ENCODE assay signal across 16 cellular contexts in the genomic region with DNA sequence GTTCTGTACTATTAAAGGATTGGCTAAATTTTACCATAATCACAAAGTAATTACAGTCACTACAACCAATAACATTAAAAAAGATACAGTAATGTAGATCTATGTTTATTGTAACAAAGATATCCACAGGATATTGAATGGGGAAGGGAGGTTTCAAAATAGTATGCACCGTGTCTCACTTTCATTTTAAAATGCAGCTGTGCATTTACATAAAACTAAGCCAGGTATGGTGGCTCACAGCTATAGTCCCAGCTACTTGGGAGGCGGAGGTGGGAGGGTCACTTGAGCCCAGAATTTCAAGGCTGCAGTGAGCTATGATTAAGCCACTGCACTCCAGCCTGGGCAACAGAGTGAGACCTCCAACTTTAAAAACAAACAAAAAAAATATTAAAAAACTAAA. TPM values are rescaled to one million over a fixed set of nuclear protein-coding genes. Genes with fewer than 3 reads are reported as not detected.
DNase-seq lines count a peak whose midpoint lies in the region; ATAC-seq, FAIRE-seq and TF ChIP-seq lines count a peak whose summit lies in the region.
"Had no signal": no experiment of that assay in that cellular context is flagged by ENCODE, and none has a peak within 500 bp of the region (broad histone marks: within the 10 kb centered on the region; RNA-seq: fewer than 3 reads in every experiment).

No MANE protein-coding gene starts in this region.

- peaks cover 0 to 90% of the 10 kb centered on the region in 2 donors for H3K36me3 ChIP-seq in gastrocnemius medialis

- CTCF ChIA-PET in GM10248 (lab: Yijun Ruan, JAX): no interaction called here

- TF ChIP-seq POLR2A in gastrocnemius medialis (IDR thresholded peaks at IDR 0.05): no peak

- intact Hi-C loops in gastrocnemius medialis (cut with DNase I; ENCODE audit: low total_unique reads): no loop called here

- in situ Hi-C loops in gastrocnemius medialis (cut with MboI; ENCODE audit: low sequenced_read_pairs in 4 of 4): no loop called here

- H3K4me3 ChIP-seq in gastrocnemius medialis: no peak overlapping the region
- H3K4me3 ChIP-seq: colonic mucosa, esophagus squamous epithelium, upper lobe of left lung had no signal

- ATAC-seq in GM19351 (IDR thresholded peaks at IDR 0.05; ENCODE audit: unreplicated experiment): peak; percentile 91
- ATAC-seq in HG02588 (IDR thresholded peaks at IDR 0.05; ENCODE audit: unreplicated experiment): peak; percentile 81
- ATAC-seq in HG03432 (IDR thresholded peaks at IDR 0.05; ENCODE audit: unreplicated experiment): peak; percentile 89
- no peak for ATAC-seq in gastrocnemius medialis
- ATAC-seq: Right ventricle myocardium inferior had no signal

- H3K9me3 ChIP-seq in gastrocnemius medialis: no peaks in the 10 kb centered on the region
- H3K9me3 ChIP-seq: colonic mucosa, esophagus squamous epithelium, upper lobe of left lung had no signal

- TF ChIP-seq CTCF in GM10248 (IDR thresholded peaks at IDR 0.05; ENCODE audit: control extremely low read depth, extremely low read depth, low read depth, missing control alignments) (no peak), gastrocnemius medialis (IDR thresholded peaks at IDR 0.05 in 4 of 5, conservative IDR thresholded peaks at IDR 0.05 in 1 of 5) (no peak), GM10266 (IDR thresholded peaks at IDR 0.05; ENCODE audit: control insufficient read depth, insufficient read depth, low read depth, missing control alignments) (no peak)

- peak; percentile 16 for DNase-seq in GM10248 (ENCODE audit: extremely low spot score)
- no peak for DNase-seq in gastrocnemius medialis
- DNase-seq in retina: no peak
- DNase-seq in GM10266 (ENCODE audit: extremely low spot score): no peak
- no peak for DNase-seq in RCC 7860 (ENCODE audit: low spot score)
- DNase-seq: colonic mucosa, esophagus squamous epithelium, HCEC 1CT, NCI-H1105 treated with DMSO at 0.1 percent for 48 hours, NCI-H524, upper lobe of left lung had no signal

- H3K27ac ChIP-seq in gastrocnemius medialis: no peak overlapping the region
- H3K27ac ChIP-seq: colonic mucosa, esophagus squamous epithelium, upper lobe of left lung had no signal

- POLR2A ChIA-PET in GM10248 (lab: Yijun Ruan, JAX): interaction anchor here (0.7 kb wide), 1 partner anchor 40 kb away, joined by 4 read pairs; the partner anchor contains the start of gene PAICS

- FAIRE-seq in RCC 7860 (lab: Jason Lieb, UNC): no peak

- H3K27me3 ChIP-seq in gastrocnemius medialis: no peaks in the 10 kb centered on the region
- H3K27me3 ChIP-seq: colonic mucosa, esophagus squamous epithelium, upper lobe of left lung had no signal

- no peaks in the 10 kb centered on the region for H3K4me1 ChIP-seq in gastrocnemius medialis
- H3K4me1 ChIP-seq: colonic mucosa, esophagus squamous epithelium, upper lobe of left lung had no signal

RNA-seq across cellular contexts. Expression of gene SRP72, which starts 8.5 kb away (rescaled TPM):
- 10 to 100 TPM; 35.8 to 70.4 (median 53.1) TPM for total RNA-seq in gastrocnemius medialis

RNA-seq across cellular contexts. Expression of gene ARL9, which starts 29.7 kb away (rescaled TPM):
- total RNA-seq in gastrocnemius medialis: under 1 TPM in 1 of 4 donors, not detected in 3; 0.46 TPM
- total RNA-seq: lung microvascular endothelial cell, Right ventricle myocardium inferior had no signal

RNA-seq across cellular contexts. Expression of gene PAICS, which starts 39.9 kb away (rescaled TPM):
- 10 to 100 TPM; 12.6 to 32.2 (median 24.7) TPM for total RNA-seq in gastrocnemius medialis

RNA-seq across cellular contexts. Expression of gene PPAT, which starts 40.5 kb away (rescaled TPM):
- 1 to 10 TPM; 2.6 to 5.4 (median 3.9) TPM for total RNA-seq in gastrocnemius medialis

Comparison
In these comparisons a context has a peak if more than half of its experiments do, and no peak if none do; other contexts are left out.
1. ATAC-seq: peak in GM19351 (single experiment), HG02588 (single experiment) and HG03432 (single experiment); none in gastrocnemius medialis (0 of 2).